In the genomic region with DNA sequence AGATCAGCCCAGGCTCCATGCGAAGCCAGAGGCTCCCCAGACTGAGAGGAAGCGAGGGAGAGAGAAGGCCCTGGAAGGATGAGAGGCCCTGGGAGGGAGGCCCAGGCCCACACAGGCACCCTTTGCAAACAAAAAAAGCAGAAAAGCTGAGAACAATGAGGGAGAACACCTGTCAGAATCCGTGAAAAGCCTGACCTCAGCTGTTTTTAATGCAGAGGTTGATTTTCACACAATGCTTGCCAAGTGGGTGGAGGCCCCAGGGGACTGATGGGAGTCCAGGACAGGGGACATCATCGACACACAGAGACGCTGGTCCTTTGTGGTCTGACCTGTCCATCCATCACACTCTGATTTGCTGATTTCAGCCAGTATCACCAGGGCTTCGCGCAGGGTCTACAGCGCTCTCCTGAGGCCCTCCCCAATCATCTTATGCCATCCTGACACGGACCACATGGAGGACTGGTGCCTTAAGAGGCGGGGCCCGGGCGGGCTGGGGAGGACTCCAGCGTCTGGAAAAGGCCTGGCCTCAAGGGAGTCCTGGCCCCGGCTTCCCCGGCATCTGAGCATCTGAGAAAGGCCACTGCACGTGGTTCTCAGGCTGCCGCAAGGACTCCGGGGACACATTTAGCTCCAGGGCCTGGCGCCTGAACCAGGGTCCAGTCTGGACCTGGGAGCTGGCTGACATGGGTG, we compare ENCODE assay signal across 1 cellular context.
TF ChIP-seq lines count a peak whose summit lies in the region.

No MANE protein-coding gene starts in this region.

TF ChIP-seq in HEK293, 187 proteins besides CTCF, POLR2A, EP300 and RAD21 (continued from another document):
- TF ChIP-seq, protein P1, sequence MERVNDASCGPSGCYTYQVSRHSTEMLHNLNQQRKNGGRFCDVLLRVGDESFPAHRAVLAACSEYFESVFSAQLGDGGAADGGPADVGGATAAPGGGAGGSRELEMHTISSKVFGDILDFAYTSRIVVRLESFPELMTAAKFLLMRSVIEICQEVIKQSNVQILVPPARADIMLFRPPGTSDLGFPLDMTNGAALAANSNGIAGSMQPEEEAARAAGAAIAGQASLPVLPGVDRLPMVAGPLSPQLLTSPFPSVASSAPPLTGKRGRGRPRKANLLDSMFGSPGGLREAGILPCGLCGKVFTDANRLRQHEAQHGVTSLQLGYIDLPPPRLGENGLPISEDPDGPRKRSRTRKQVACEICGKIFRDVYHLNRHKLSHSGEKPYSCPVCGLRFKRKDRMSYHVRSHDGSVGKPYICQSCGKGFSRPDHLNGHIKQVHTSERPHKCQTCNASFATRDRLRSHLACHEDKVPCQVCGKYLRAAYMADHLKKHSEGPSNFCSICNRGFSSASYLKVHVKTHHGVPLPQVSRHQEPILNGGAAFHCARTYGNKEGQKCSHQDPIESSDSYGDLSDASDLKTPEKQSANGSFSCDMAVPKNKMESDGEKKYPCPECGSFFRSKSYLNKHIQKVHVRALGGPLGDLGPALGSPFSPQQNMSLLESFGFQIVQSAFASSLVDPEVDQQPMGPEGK (tag by site-specific recombination; IDR thresholded peaks at IDR 0.05), result no peak
- TF ChIP-seq ZFP69B (tag by site-specific recombination; IDR thresholded peaks at IDR 0.05) (0 out of 2 replicates have a peak, but pooled peaks have one; percentile 31), ZNF416 (tag by site-specific recombination; IDR thresholded peaks at IDR 0.05) (no peak), KLF8 (tag by site-specific recombination; IDR thresholded peaks at IDR 0.05) (no peak), ZNF19 (tag by site-specific recombination; IDR thresholded peaks at IDR 0.05; ENCODE audit: low read depth) (no peak), REST (tag by site-specific recombination; IDR thresholded peaks at IDR 0.05) (no peak), ZNF792 (tag by site-specific recombination; IDR thresholded peaks at IDR 0.05) (no peak), SCRT2 (tag by site-specific recombination; IDR thresholded peaks at IDR 0.05) (peak; percentile 52), ZNF280D (tag by site-specific recombination; IDR thresholded peaks at IDR 0.05) (no peak), PRDM4 (tag by site-specific recombination; IDR thresholded peaks at IDR 0.05) (no peak)
